8 cellular contexts compared by ENCODE assay signal in the genomic region with DNA sequence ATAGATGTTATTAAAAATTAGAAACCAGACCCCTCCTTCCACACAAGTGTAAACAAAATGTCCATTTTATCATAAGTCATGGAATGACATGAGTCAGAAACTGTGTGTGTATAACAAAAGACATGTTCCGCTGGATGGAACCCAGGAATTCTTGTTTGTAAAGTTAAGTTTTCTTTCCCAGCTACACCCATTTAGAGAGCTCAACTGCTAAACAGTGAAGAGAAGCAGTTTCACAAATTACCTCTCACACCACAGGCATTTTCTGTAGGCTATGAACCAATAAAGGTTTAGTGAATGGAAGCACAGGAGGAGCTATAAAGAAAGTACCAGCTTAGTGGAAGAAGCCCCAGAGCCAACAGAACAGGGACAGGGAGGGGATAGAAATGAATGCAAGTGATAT. TPM values are rescaled to one million over a fixed set of nuclear protein-coding genes. Genes with fewer than 3 reads are reported as not detected.
DNase-seq lines count a peak whose midpoint lies in the region; ATAC-seq and TF ChIP-seq lines count a peak whose summit lies in the region.
"Not testable (repeated sequence)": the region's sequence is repeated elsewhere in the genome, so short reads cannot be mapped to it uniquely, and the experiment has no call there.

No MANE protein-coding gene starts in this region.

- intact Hi-C loops in A673 (cut with micrococcal nuclease; ENCODE audit: unreplicated experiment); Right ventricle myocardium inferior (cut with DNase I): not testable (repeated sequence)

- not testable (repeated sequence) for H3K9me3 ChIP-seq in A673 (ENCODE audit: low read depth, low read length, poor library complexity, severe bottlenecking); RWPE2 (ENCODE audit: severe bottlenecking); adipocyte (ENCODE audit: control insufficient read depth, low read length); mesodermal cell (ENCODE audit: control insufficient read depth, low read length)

- not testable (repeated sequence) for TF ChIP-seq CTCF in A673 (conservative IDR thresholded peaks at IDR 0.05; ENCODE audit: low read depth, low read length); RWPE2 (IDR thresholded peaks at IDR 0.05; ENCODE audit: poor library complexity, severe bottlenecking)

- peak; percentile 61 for DNase-seq in A673 (ENCODE audit: low spot score)
- peak; percentile 59 for DNase-seq in H4 (ENCODE audit: low spot score)
- not testable (repeated sequence) for DNase-seq in RWPE2 (ENCODE audit: low spot score); Right ventricle myocardium inferior (ENCODE audit: missing footprints)
- DNase-seq in adipocyte (ENCODE audit: low read depth) = peak; percentile 84
- DNase-seq in dermis microvascular lymphatic vessel endothelial cell (ENCODE audit: low read depth in 2 of 2) = peak; percentile 57 to 73

- H3K4me3 ChIP-seq in A673 (ENCODE audit: low read depth, low read length, poor library complexity, severe bottlenecking); RWPE2 (ENCODE audit: severe bottlenecking); mesodermal cell (ENCODE audit: extremely low read depth, insufficient read depth, low read length, poor library complexity, severe bottlenecking); skin epidermis: not testable (repeated sequence)
- peak overlapping the region; percentile 18 for H3K4me3 ChIP-seq in adipocyte (ENCODE audit: low read length)

- peak; percentile 92 for ATAC-seq in RWPE2 (ENCODE audit: low read depth)
- ATAC-seq in Right ventricle myocardium inferior = peak; percentile 8

- H3K4me1 ChIP-seq in A673 (ENCODE audit: insufficient read depth, low read length, poor library complexity, severe bottlenecking) = peaks cover 31% of the 10 kb centered on the region
- H3K4me1 ChIP-seq in RWPE2 (ENCODE audit: insufficient read depth, poor library complexity, severe bottlenecking) = peaks cover 35% of the 10 kb centered on the region
- peaks cover 31% of the 10 kb centered on the region for H3K4me1 ChIP-seq in adipocyte (ENCODE audit: control insufficient read depth, insufficient read depth, low read length)
- not testable (repeated sequence) for H3K4me1 ChIP-seq in mesodermal cell (ENCODE audit: control insufficient read depth, insufficient read depth, low read length, poor library complexity, severe bottlenecking)

- 80% methylated on average over 1 of the region's 1 CpG; no CpG with 5 or more reads in 1 of the 2 experiments for WGBS in mesodermal cell (ENCODE audit: insufficient coverage in 2 of 2), 2 experiments

- not testable (repeated sequence) for BruUV-seq in A673 (replicated peaks; lab: Mats Ljungman, UMichigan)

- CTCF ChIA-PET in A673 (lab: Charles Lee) = not testable (repeated sequence)

- H3K36me3 ChIP-seq in A673 (ENCODE audit: insufficient read depth, low read length, poor library complexity, severe bottlenecking); RWPE2 (ENCODE audit: low read depth); adipocyte (ENCODE audit: control insufficient read depth, insufficient read depth, low read length, severe bottlenecking); mesodermal cell (ENCODE audit: control insufficient read depth, insufficient read depth, low read length): not testable (repeated sequence)

- H3K27me3 ChIP-seq in A673 (replicated peaks; ENCODE audit: insufficient read depth, low read depth, low read length, poor library complexity); RWPE2 (ENCODE audit: insufficient read depth, poor library complexity, severe bottlenecking); adipocyte (replicated peaks; ENCODE audit: control insufficient read depth, insufficient read depth, low read length): not testable (repeated sequence)

- H3K27ac ChIP-seq in A673 (ENCODE audit: low read depth, low read length, poor library complexity, severe bottlenecking) = not testable (repeated sequence)
- H3K27ac ChIP-seq in RWPE2 (ENCODE audit: poor library complexity, severe bottlenecking) = peak overlapping the region; percentile 81
- H3K27ac ChIP-seq in mesodermal cell (ENCODE audit: low read depth, low read length, severe bottlenecking) = peak overlapping the region; percentile 29
- peak overlapping the region in 16 of 21 experiments; percentile 13 to 85 (median 63) for H3K27ac ChIP-seq in skin epidermis

- peak overlapping the region; percentile 71 for H3K9ac ChIP-seq in adipocyte (ENCODE audit: low read length)

- POLR2A ChIA-PET in A673 (lab: Charles Lee; ENCODE audit: low non-redundant PET) = not testable (repeated sequence)

RNA-seq across cellular contexts. Expression of a gene that starts 12.4 kb away (rescaled TPM):
- total RNA-seq in A673 (2021) = 140 and 142 TPM in 2 replicates
- 111 and 119 TPM in 2 replicates for total RNA-seq in H4 (2014; rRNA removed; shearing (Covaris generic))
- 136 and 165 TPM in 2 replicates for total RNA-seq in dermis microvascular lymphatic vessel endothelial cell
- 104 TPM for total RNA-seq in Right ventricle myocardium inferior
- 96.5 TPM for polyA plus RNA-seq in mesodermal cell (2013, experiment 1 of 2)
- polyA plus RNA-seq in mesodermal cell (2013, experiment 2 of 2) = 99.0 TPM

RNA-seq across cellular contexts. Expression of a gene that starts 12.8 kb away (rescaled TPM):
- total RNA-seq in A673 (2021) (33.2 and 36.7 TPM in 2 replicates), dermis microvascular lymphatic vessel endothelial cell (17.6 and 18.1 TPM in 2 replicates), Right ventricle myocardium inferior (13.5 TPM)
- total RNA-seq in H4 (2014; rRNA removed; shearing (Covaris generic)) = 16.7 and 17.2 TPM in 2 replicates
- 22.3 TPM for polyA plus RNA-seq in mesodermal cell (2013, experiment 1 of 2)
- polyA plus RNA-seq in mesodermal cell (2013, experiment 2 of 2) = 26.6 TPM
